In the genomic region with DNA sequence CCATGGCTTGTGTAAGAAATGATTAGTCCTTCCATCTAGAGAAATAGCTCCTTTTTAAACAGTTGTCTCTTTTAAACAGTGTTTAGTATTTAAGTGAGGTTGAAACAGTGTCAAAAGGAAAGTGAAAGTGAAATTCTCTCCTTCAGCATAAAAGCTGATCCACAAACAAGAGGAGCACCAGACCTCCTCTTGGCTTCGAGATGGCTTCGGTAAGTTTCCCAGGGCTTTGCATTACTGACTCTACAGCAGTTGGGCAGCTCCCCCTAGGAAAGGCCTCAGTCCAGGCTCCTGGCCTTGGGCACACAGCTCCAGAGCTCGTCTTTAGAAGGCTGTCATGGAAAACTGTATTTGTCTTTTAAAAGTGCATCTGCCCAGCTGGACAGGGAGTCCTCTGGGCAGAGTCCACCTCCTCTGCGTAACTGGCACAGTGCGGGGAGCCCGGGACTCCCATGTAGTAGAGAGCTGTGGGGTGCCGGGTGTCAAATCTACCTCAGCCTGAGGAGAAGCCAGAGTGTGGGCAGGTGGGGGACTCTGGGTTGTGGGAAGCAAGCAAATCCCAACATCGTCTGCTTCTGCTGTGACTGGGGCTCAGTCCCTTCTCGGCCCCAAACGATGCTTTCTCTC, we compare ENCODE assay signal across 8 cellular contexts. TPM values are rescaled to one million over a fixed set of nuclear protein-coding genes. Genes with fewer than 3 reads are reported as not detected.
DNase-seq lines count a peak whose midpoint lies in the region; ATAC-seq and TF ChIP-seq lines count a peak whose summit lies in the region.

A gene with protein sequence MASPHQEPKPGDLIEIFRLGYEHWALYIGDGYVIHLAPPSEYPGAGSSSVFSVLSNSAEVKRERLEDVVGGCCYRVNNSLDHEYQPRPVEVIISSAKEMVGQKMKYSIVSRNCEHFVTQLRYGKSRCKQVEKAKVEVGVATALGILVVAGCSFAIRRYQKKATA (plus strand): TSS at position 140 of the 624 bp plus-strand sequence. CDS start 61 bp downstream, at position 201.

- peaks cover 3% of the 10 kb centered on the region for H3K9me3 ChIP-seq in trophoblast cell (ENCODE audit: insufficient read depth, low read depth, low read length)

- H3K4me1 ChIP-seq in trophoblast cell (ENCODE audit: control insufficient read depth in 1 of 2, insufficient read depth in 2 of 2, low read length in 2 of 2): peaks cover 9 to 12% of the 10 kb centered on the region in 2 experiments

- peak within 1 kb of the TSS; percentile 84 for H3K4me3 Mint-ChIP-seq in activated naive CD8-positive, alpha-beta T cell treated with anti-CD3 and anti-CD28 coated beads for 36 hours
- peak within 1 kb of the TSS; percentile 12 for H3K4me3 Mint-ChIP-seq in glutamatergic neuron (ENCODE audit: unreplicated experiment)

- H3K4me3 ChIP-seq in GM12875 (ENCODE audit: low read depth, low read length): peak within 1 kb of the TSS; percentile 27
- no peak within 1 kb of the TSS for H3K4me3 ChIP-seq in trophoblast cell (ENCODE audit: low read depth, low read length)

- peaks cover 4% of the 10 kb centered on the region for H3K79me1 ChIP-seq in trophoblast cell (ENCODE audit: low read length)

- no peak within 1 kb of the TSS for H3K4ac ChIP-seq in trophoblast cell (ENCODE audit: low read depth, low read length)

- H3K27ac Mint-ChIP-seq in activated naive CD8-positive, alpha-beta T cell treated with anti-CD3 and anti-CD28 coated beads for 36 hours: peak within 1 kb of the TSS; percentile 89
- H3K27ac Mint-ChIP-seq in glutamatergic neuron (ENCODE audit: unreplicated experiment): peak within 1 kb of the TSS; percentile 14

- no peak within 1 kb of the TSS for H2BK120ac ChIP-seq in trophoblast cell (ENCODE audit: insufficient read depth, low read length, poor library complexity)

- H4K8ac ChIP-seq in trophoblast cell (ENCODE audit: low read depth, low read length): no peak within 1 kb of the TSS

- no peaks in the 10 kb centered on the region for H3K27me3 Mint-ChIP-seq in activated naive CD8-positive, alpha-beta T cell treated with anti-CD3 and anti-CD28 coated beads for 36 hours
- H3K27me3 Mint-ChIP-seq in glutamatergic neuron (ENCODE audit: unreplicated experiment): peaks cover 6% of the 10 kb centered on the region

- H3K18ac ChIP-seq in trophoblast cell (ENCODE audit: low read length): no peak within 1 kb of the TSS

- H3K23ac ChIP-seq in trophoblast cell (ENCODE audit: low read length): no peak within 1 kb of the TSS

- no peaks in the 10 kb centered on the region for H3K36me3 Mint-ChIP-seq in activated naive CD8-positive, alpha-beta T cell treated with anti-CD3 and anti-CD28 coated beads for 36 hours
- H3K36me3 Mint-ChIP-seq in glutamatergic neuron (ENCODE audit: unreplicated experiment): no peaks in the 10 kb centered on the region

- H3K36me3 ChIP-seq in trophoblast cell (ENCODE audit: control insufficient read depth in 1 of 2, insufficient read depth in 2 of 2, low read length in 2 of 2): no peaks in the 10 kb centered on the region

- no peak within 1 kb of the TSS for H4K12ac ChIP-seq in trophoblast cell (ENCODE audit: low read depth, low read length)

- peak; percentile 58 for DNase-seq in NAMALWA (ENCODE audit: low spot score)
- peak; percentile 18 for DNase-seq in activated naive CD8-positive, alpha-beta T cell treated with anti-CD3 and anti-CD28 coated beads for 36 hours
- DNase-seq in glutamatergic neuron: no peak
- peak in 1 of 2 donors; percentile 34 for DNase-seq in trophoblast cell
- no peak for DNase-seq in 8988T

- no peaks in the 10 kb centered on the region for H3K79me2 ChIP-seq in trophoblast cell (ENCODE audit: control insufficient read depth, insufficient read depth, low read length, poor library complexity)

- H3K27ac ChIP-seq in trophoblast cell (ENCODE audit: low read depth, low read length): no peak within 1 kb of the TSS

- H2AK5ac ChIP-seq in trophoblast cell (ENCODE audit: low read length): no peak within 1 kb of the TSS

- TF ChIP-seq CTCF in GM12875 (IDR thresholded peaks at IDR 0.05; ENCODE audit: borderline replicate concordance, insufficient read depth, low read depth, low read length) (no peak), glutamatergic neuron (IDR thresholded peaks at IDR 0.05; ENCODE audit: partially characterized antibody, unreplicated experiment) (no peak)

- H2BK12ac ChIP-seq in trophoblast cell (ENCODE audit: low read length): peak within 1 kb of the TSS; percentile 7

- WGBS in trophoblast cell (ENCODE audit: extremely low coverage, insufficient coverage, insufficient read length): no CpG with 5 or more reads among the region's 10 CpGs

- ATAC-seq in GM19035 (IDR thresholded peaks at IDR 0.05; ENCODE audit: unreplicated experiment): no peak
- ATAC-seq in GM18498 (IDR thresholded peaks at IDR 0.05; ENCODE audit: unreplicated experiment): no peak

- no peak within 1 kb of the TSS for H2AFZ ChIP-seq in trophoblast cell (ENCODE audit: insufficient read depth, low read length, poor library complexity)

- H3K9ac ChIP-seq in trophoblast cell (ENCODE audit: low read length): no peak within 1 kb of the TSS

- no peak within 1 kb of the TSS for H3K14ac ChIP-seq in trophoblast cell (ENCODE audit: low read length)

- no peak within 1 kb of the TSS for H2BK5ac ChIP-seq in trophoblast cell (ENCODE audit: low read depth, low read length, poor library complexity)

- H4K91ac ChIP-seq in trophoblast cell (ENCODE audit: low read depth, low read length): no peak within 1 kb of the TSS

- no peak within 1 kb of the TSS for H3K4me2 ChIP-seq in trophoblast cell (ENCODE audit: low read length)

- H3K4me1 Mint-ChIP-seq in activated naive CD8-positive, alpha-beta T cell treated with anti-CD3 and anti-CD28 coated beads for 36 hours: peaks cover 76% of the 10 kb centered on the region
- peaks cover 24% of the 10 kb centered on the region for H3K4me1 Mint-ChIP-seq in glutamatergic neuron (ENCODE audit: low read depth, unreplicated experiment)

- H3K27me3 ChIP-seq in trophoblast cell (ENCODE audit: insufficient read depth, low read length): no peaks in the 10 kb centered on the region

- no peaks in the 10 kb centered on the region for H3K9me3 Mint-ChIP-seq in activated naive CD8-positive, alpha-beta T cell treated with anti-CD3 and anti-CD28 coated beads for 36 hours
- H3K9me3 Mint-ChIP-seq in glutamatergic neuron (ENCODE audit: unreplicated experiment): no peaks in the 10 kb centered on the region

RNA-seq across cellular contexts. Expression of the gene that starts here (rescaled TPM):
- 10 to 100 TPM; 34.2 to 40.5 TPM for total RNA-seq in activated naive CD8-positive, alpha-beta T cell treated with anti-CD3 and anti-CD28 coated beads for 36 hours
- not detected for total RNA-seq in glutamatergic neuron (ENCODE audit: unreplicated experiment)
- polyA plus RNA-seq in trophoblast cell (2013): 0.79 and 0.99 TPM in 2 replicates

Comparison
In these comparisons a context has a peak if more than half of its experiments do, and no peak if none do; other contexts are left out.
1. RNA of the gene that starts here (total RNA-seq): 34.2 to 40.5 TPM in activated naive CD8-positive, alpha-beta T cell treated with anti-CD3 and anti-CD28 coated beads for 36 hours; not detected in glutamatergic neuron (single experiment); every median in the first group is over 10 times any median in the second.
2. DNase-seq: peak in NAMALWA (single experiment) and activated naive CD8-positive, alpha-beta T cell treated with anti-CD3 and anti-CD28 coated beads for 36 hours (single experiment); none in glutamatergic neuron (single experiment) and 8988T (single experiment).